1 cellular context compared by ENCODE assay signal in genomic region chr7:151831606-151832005, GRCh38.
TF ChIP-seq lines count a peak whose summit lies in the region.

No MANE protein-coding gene starts in this region.

TF ChIP-seq in H1, 55 proteins besides CTCF, POLR2A, EP300 and RAD21:
- no peak for TF ChIP-seq TEAD4 (IDR thresholded peaks at IDR 0.05; ENCODE audit: low read depth, low read length)
- no peak for TF ChIP-seq SIN3A (conservative IDR thresholded peaks at IDR 0.05 in 1 of 2, IDR thresholded peaks at IDR 0.05 in 1 of 2; ENCODE audit: low read depth in 1 of 2, low read length in 2 of 2)
- TF ChIP-seq POLR2AphosphoS5 (IDR thresholded peaks at IDR 0.05; ENCODE audit: low read depth, low read length), result no peak
- TF ChIP-seq CREB1 (IDR thresholded peaks at IDR 0.05), result no peak
- TF ChIP-seq EGR1 (IDR thresholded peaks at IDR 0.05; ENCODE audit: borderline replicate concordance, low read depth, low read length), result no peak
